Comparison of ENCODE assay signal across 16 cellular contexts in genomic region chr17:7848665-7849184, GRCh38. TPM values are rescaled to one million over a fixed set of nuclear protein-coding genes. Genes with fewer than 3 reads are reported as not detected.
A peak's percentile ranks its signal among the peaks of the same experiment; 100 is the strongest.
DNase-seq lines count a peak whose midpoint lies in the region; ATAC-seq and TF ChIP-seq lines count a peak whose summit lies in the region.
"Had no signal": no experiment of that assay in that cellular context is flagged by ENCODE, and none has a peak within 500 bp of the region (broad histone marks: within the 10 kb centered on the region; RNA-seq: fewer than 3 reads in every experiment).

No MANE protein-coding gene starts in this region.

- TF ChIP-seq CTCF in neutrophil (IDR thresholded peaks at IDR 0.05): no peak

- DNase-seq in activated T-cell treated with anti-CD3 and anti-CD28 coated beads, Interleukin-2, amount 50 U/mL, for 4 hours: no peak
- no peak for DNase-seq in activated T-cell treated with anti-CD3 and anti-CD28 coated beads, Interleukin-2, amount 50 U/mL, for 48 hours
- no peak for DNase-seq in SW 1271 (lab: John Stamatoyannopoulos, UW)
- DNase-seq in C1 segment of cervical spinal cord (lab: John Stamatoyannopoulos, UW): no peak
- DNase-seq: EL; HFFc6; KG1; NCI-H1436; NCI-H2029 treated with DMSO at 0.1 percent for 48 hours; NCI-H2171 treated with DMSO at 0.1 percent for 48 hours; NCI-H446 treated with DMSO at 0.1 percent for 48 hours; NK-92 treated with Interleukin-12 subunit alpha and Interleukin-12 subunit beta, amount 100 ng/mL, for 24 hours; SHP77 treated with DMSO at 0.1 percent for 48 hours had no signal

- peaks cover 39% of the 10 kb centered on the region for H3K36me3 Mint-ChIP-seq in activated T-cell treated with anti-CD3 and anti-CD28 coated beads, Interleukin-2, amount 50 U/mL, for 4 hours (ENCODE audit: insufficient read depth)

- H3K27me3 ChIP-seq in BLaER1: no peaks in the 10 kb centered on the region
- H3K27me3 ChIP-seq in neutrophil: no peaks in the 10 kb centered on the region

- peak overlapping the region; percentile 74 for H3K4me3 Mint-ChIP-seq in activated T-cell treated with anti-CD3 and anti-CD28 coated beads, Interleukin-2, amount 50 U/mL, for 4 hours
- H3K4me3 Mint-ChIP-seq: HFFc6 had no signal

- H3K27me3 Mint-ChIP-seq in activated T-cell treated with anti-CD3 and anti-CD28 coated beads, Interleukin-2, amount 50 U/mL, for 4 hours (ENCODE audit: low read depth): no peaks in the 10 kb centered on the region

- peaks cover 30% of the 10 kb centered on the region for H3K4me1 ChIP-seq in BLaER1
- H3K4me1 ChIP-seq in neutrophil (ENCODE audit: control insufficient read depth in 1 of 2, insufficient read depth in 1 of 2, low read depth in 1 of 2, low read length in 1 of 2): peaks cover 55 to 75% of the 10 kb centered on the region in 2 experiments

- ATAC-seq in activated T-cell treated with anti-CD3 and anti-CD28 coated beads, Interleukin-2, amount 50 U/mL, for 4 hours: no peak

- no peak overlapping the region for H3K4me2 ChIP-seq in BLaER1

- H3K4me1 Mint-ChIP-seq in activated T-cell treated with anti-CD3 and anti-CD28 coated beads, Interleukin-2, amount 50 U/mL, for 4 hours (ENCODE audit: low read depth): peaks cover 45% of the 10 kb centered on the region

- 0 out of 2 replicates have a peak overlapping the region, but pooled peaks have one; percentile 24 for H3K9ac ChIP-seq in BLaER1

- H3K9me3 ChIP-seq in BLaER1 (no peaks in the 10 kb centered on the region), neutrophil (peaks cover 12% of the 10 kb centered on the region)

- H4K20me1 ChIP-seq in BLaER1: peaks cover 92% of the 10 kb centered on the region

- H3K9me3 Mint-ChIP-seq in activated T-cell treated with anti-CD3 and anti-CD28 coated beads, Interleukin-2, amount 50 U/mL, for 4 hours: no peaks in the 10 kb centered on the region
- H3K9me3 Mint-ChIP-seq: HFFc6 had no signal

- H3K27ac ChIP-seq in BLaER1 (no peak overlapping the region), neutrophil (peak overlapping the region; percentile 98)

- peaks cover 84% of the 10 kb centered on the region for H3K36me3 ChIP-seq in BLaER1
- peaks cover 100% of the 10 kb centered on the region for H3K36me3 ChIP-seq in neutrophil

- no peak overlapping the region for H3K4me3 ChIP-seq in BLaER1
- no peak overlapping the region for H3K4me3 ChIP-seq in neutrophil (ENCODE audit: low read depth in 1 of 2, low read length in 1 of 2)

RNA-seq across cellular contexts. Expression of gene TMEM88, which starts 6.1 kb away (rescaled TPM):
- total RNA-seq in activated T-cell treated with anti-CD3 and anti-CD28 coated beads, Interleukin-2, amount 50 U/mL, for 4 hours: 10 to 100 TPM in 1 of 3 donors, 1 to 10 TPM in 2; 8.9 to 11.1 (median 9.9) TPM
- total RNA-seq: H4 had no signal

RNA-seq across cellular contexts. Expression of gene NAA38, which starts 8.6 kb away (rescaled TPM):
- 10 to 100 TPM; 40.4 to 47.5 (median 41.5) TPM for total RNA-seq in activated T-cell treated with anti-CD3 and anti-CD28 coated beads, Interleukin-2, amount 50 U/mL, for 4 hours

RNA-seq across cellular contexts. Expression of gene CYB5D1, which starts 9.1 kb away (rescaled TPM):
- 10 to 100 TPM; 19.7 to 20.8 (median 20.6) TPM for total RNA-seq in activated T-cell treated with anti-CD3 and anti-CD28 coated beads, Interleukin-2, amount 50 U/mL, for 4 hours

RNA-seq across cellular contexts. Expression of gene KDM6B, which starts 14.7 kb away (rescaled TPM):
- total RNA-seq in activated T-cell treated with anti-CD3 and anti-CD28 coated beads, Interleukin-2, amount 50 U/mL, for 4 hours: 100 to 1,000 TPM; 187 to 226 (median 206) TPM

RNA-seq across cellular contexts. Expression of gene CHD3, which starts 39.9 kb away (rescaled TPM):
- total RNA-seq in activated T-cell treated with anti-CD3 and anti-CD28 coated beads, Interleukin-2, amount 50 U/mL, for 4 hours: 100 to 1,000 TPM; 117 to 127 (median 123) TPM
